1 cellular context compared by ENCODE assay signal in the genomic region with DNA sequence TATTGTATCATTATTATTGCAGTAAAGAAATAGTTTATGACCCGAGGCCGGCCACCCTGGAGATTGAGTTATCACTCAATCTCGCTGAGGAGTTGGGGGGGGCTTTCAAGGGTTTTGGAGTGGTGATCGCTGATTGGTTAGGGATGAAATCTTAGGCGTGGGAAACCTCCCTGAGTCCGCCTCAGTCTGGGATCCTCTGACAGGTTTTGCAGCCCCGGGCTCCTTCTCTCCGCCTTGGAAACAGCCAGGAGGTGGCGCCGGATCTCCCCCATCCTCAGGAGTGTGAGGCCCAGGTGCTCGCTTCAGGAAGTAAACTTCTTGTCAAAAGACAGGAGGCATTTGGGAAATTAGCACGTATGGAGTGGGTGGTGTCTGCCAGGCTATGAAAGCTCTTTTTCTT.
TF ChIP-seq lines count a peak whose summit lies in the region.

No MANE protein-coding gene starts in this region.

TF ChIP-seq in HEK293, 187 proteins besides CTCF, POLR2A, EP300 and RAD21 (continued from another document):
- TF ChIP-seq, protein P1, sequence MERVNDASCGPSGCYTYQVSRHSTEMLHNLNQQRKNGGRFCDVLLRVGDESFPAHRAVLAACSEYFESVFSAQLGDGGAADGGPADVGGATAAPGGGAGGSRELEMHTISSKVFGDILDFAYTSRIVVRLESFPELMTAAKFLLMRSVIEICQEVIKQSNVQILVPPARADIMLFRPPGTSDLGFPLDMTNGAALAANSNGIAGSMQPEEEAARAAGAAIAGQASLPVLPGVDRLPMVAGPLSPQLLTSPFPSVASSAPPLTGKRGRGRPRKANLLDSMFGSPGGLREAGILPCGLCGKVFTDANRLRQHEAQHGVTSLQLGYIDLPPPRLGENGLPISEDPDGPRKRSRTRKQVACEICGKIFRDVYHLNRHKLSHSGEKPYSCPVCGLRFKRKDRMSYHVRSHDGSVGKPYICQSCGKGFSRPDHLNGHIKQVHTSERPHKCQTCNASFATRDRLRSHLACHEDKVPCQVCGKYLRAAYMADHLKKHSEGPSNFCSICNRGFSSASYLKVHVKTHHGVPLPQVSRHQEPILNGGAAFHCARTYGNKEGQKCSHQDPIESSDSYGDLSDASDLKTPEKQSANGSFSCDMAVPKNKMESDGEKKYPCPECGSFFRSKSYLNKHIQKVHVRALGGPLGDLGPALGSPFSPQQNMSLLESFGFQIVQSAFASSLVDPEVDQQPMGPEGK (tag by site-specific recombination; IDR thresholded peaks at IDR 0.05), result 0 out of 2 replicates have a peak, but pooled peaks have one; percentile 39
- 0 out of 2 replicates have a peak, but pooled peaks have one; percentile 50 for TF ChIP-seq ZNF366 (tag by site-specific recombination; conservative IDR thresholded peaks at IDR 0.05)
- TF ChIP-seq GLIS1 (tag by site-specific recombination; IDR thresholded peaks at IDR 0.05), result peak; percentile 47
- TF ChIP-seq ZNF521 (tag by site-specific recombination; IDR thresholded peaks at IDR 0.05), result no peak
- peak; percentile 32; the same call in 1 of the 2 replicates for TF ChIP-seq SP2 (tag by site-specific recombination; IDR thresholded peaks at IDR 0.05)
